In genomic region chr17:82909322-82909904, GRCh38 we compare ENCODE assay signal across 14 cellular contexts.
DNase-seq lines count a peak whose midpoint lies in the region; ATAC-seq and TF ChIP-seq lines count a peak whose summit lies in the region.
"Had no signal": no experiment of that assay in that cellular context is flagged by ENCODE, and none has a peak within 500 bp of the region (broad histone marks: within the 10 kb centered on the region; RNA-seq: fewer than 3 reads in every experiment).

No MANE protein-coding gene starts in this region.

- H3K9me3 Mint-ChIP-seq in activated naive CD8-positive, alpha-beta T cell treated with anti-CD3 and anti-CD28 coated beads, Interleukin-2, amount 10 ng/mL, durations not matched to agents 7 days and 5 days = no peaks in the 10 kb centered on the region
- H3K9me3 Mint-ChIP-seq: stimulated activated memory B cell treated with anti-CD40 and anti-IgM and Interleukin-4, amounts not matched to agents 10 μg/mL and 1 μg/mL and 100 μg/mL, for 72 hours had no signal

- H2BK120ac ChIP-seq in neuronal stem cell (ENCODE audit: low read depth, low read length) = no peak overlapping the region

- peak; percentile 57 for ATAC-seq in activated naive CD8-positive, alpha-beta T cell treated with anti-CD3 and anti-CD28 coated beads, Interleukin-2, amount 10 ng/mL, durations not matched to agents 7 days and 5 days (ENCODE audit: low read depth)
- ATAC-seq in HG03457 (IDR thresholded peaks at IDR 0.05; ENCODE audit: unreplicated experiment) (no peak), HG02884 (IDR thresholded peaks at IDR 0.05; ENCODE audit: unreplicated experiment) (no peak)
- ATAC-seq: heart right ventricle; stimulated activated memory B cell treated with anti-CD40 and anti-IgM and Interleukin-4, amounts not matched to agents 10 μg/mL and 1 μg/mL and 100 μg/mL, for 72 hours had no signal

- H3K4me3 ChIP-seq in BLaER1 = no peak overlapping the region
- H3K4me3 ChIP-seq in neuronal stem cell (ENCODE audit: low read length in 2 of 2) = no peak overlapping the region
- H3K4me3 ChIP-seq in breast epithelium = no peak overlapping the region
- H3K4me3 ChIP-seq: heart right ventricle, MG63 had no signal

- H3K36me3 Mint-ChIP-seq in activated naive CD8-positive, alpha-beta T cell treated with anti-CD3 and anti-CD28 coated beads, Interleukin-2, amount 10 ng/mL, durations not matched to agents 7 days and 5 days = peaks cover 7% of the 10 kb centered on the region

- no peak overlapping the region for H3K18ac ChIP-seq in neuronal stem cell (ENCODE audit: low read length)

- H3K23ac ChIP-seq in neuronal stem cell (ENCODE audit: low read depth, low read length, poor library complexity) = peak overlapping the region; percentile 57

- CTCF ChIA-PET in HEK293T (lab: Yijun Ruan, JAX) = no interaction called here

- no peak overlapping the region for H4K91ac ChIP-seq in neuronal stem cell (ENCODE audit: low read depth, low read length, poor library complexity)

- no peak overlapping the region for H3K4ac ChIP-seq in neuronal stem cell (ENCODE audit: low read length)

- H2BK15ac ChIP-seq in neuronal stem cell (ENCODE audit: low read length) = no peak overlapping the region

- no peak for TF ChIP-seq RAD21 in Ishikawa (IDR thresholded peaks at IDR 0.05; ENCODE audit: low read depth)

- H3K4me1 ChIP-seq in BLaER1 = peaks cover 98% of the 10 kb centered on the region
- H3K4me1 ChIP-seq in neuronal stem cell (ENCODE audit: control insufficient read depth in 2 of 2, insufficient read depth in 1 of 2, low read depth in 1 of 2, low read length in 2 of 2) = no peaks in the 10 kb centered on the region
- no peaks in the 10 kb centered on the region for H3K4me1 ChIP-seq in breast epithelium
- H3K4me1 ChIP-seq: BE2C had no signal

- H3K4me2 ChIP-seq in BLaER1 (peak overlapping the region; percentile 99), neuronal stem cell (ENCODE audit: insufficient read depth, low read length, poor library complexity, severe bottlenecking) (no peak overlapping the region)

- no peaks in the 10 kb centered on the region for H3K27me3 Mint-ChIP-seq in activated naive CD8-positive, alpha-beta T cell treated with anti-CD3 and anti-CD28 coated beads, Interleukin-2, amount 10 ng/mL, durations not matched to agents 7 days and 5 days
- H3K27me3 Mint-ChIP-seq: stimulated activated memory B cell treated with anti-CD40 and anti-IgM and Interleukin-4, amounts not matched to agents 10 μg/mL and 1 μg/mL and 100 μg/mL, for 72 hours had no signal

- intact Hi-C loops in breast epithelium (cut with DNase I; ENCODE audit: low total_unique reads) = no loop called here

- no peak overlapping the region for H2AK5ac ChIP-seq in neuronal stem cell (ENCODE audit: low read depth, low read length)

- no peak overlapping the region for H2AFZ ChIP-seq in neuronal stem cell (ENCODE audit: low read length)

- no peak for TF ChIP-seq CTCF in breast epithelium (IDR thresholded peaks at IDR 0.05)

- no peak for TF ChIP-seq EP300 in Ishikawa (IDR thresholded peaks at IDR 0.05; ENCODE audit: borderline replicate concordance)

- H3K14ac ChIP-seq in neuronal stem cell (ENCODE audit: low read length) = no peak overlapping the region

- H3K4me3 Mint-ChIP-seq in activated naive CD8-positive, alpha-beta T cell treated with anti-CD3 and anti-CD28 coated beads, Interleukin-2, amount 10 ng/mL, durations not matched to agents 7 days and 5 days = peak overlapping the region; percentile 20
- H3K4me3 Mint-ChIP-seq: stimulated activated memory B cell treated with anti-CD40 and anti-IgM and Interleukin-4, amounts not matched to agents 10 μg/mL and 1 μg/mL and 100 μg/mL, for 72 hours had no signal

- peak overlapping the region; percentile 63 for H3K27ac Mint-ChIP-seq in activated naive CD8-positive, alpha-beta T cell treated with anti-CD3 and anti-CD28 coated beads, Interleukin-2, amount 10 ng/mL, durations not matched to agents 7 days and 5 days
- H3K27ac Mint-ChIP-seq: stimulated activated memory B cell treated with anti-CD40 and anti-IgM and Interleukin-4, amounts not matched to agents 10 μg/mL and 1 μg/mL and 100 μg/mL, for 72 hours had no signal

- H4K8ac ChIP-seq in neuronal stem cell (ENCODE audit: low read depth, low read length) = no peak overlapping the region

- no peak for TF ChIP-seq POLR2A in breast epithelium (IDR thresholded peaks at IDR 0.05)

- no CpG with 5 or more reads among the region's 26 CpGs for WGBS in neuronal stem cell (ENCODE audit: extremely low coverage in 2 of 2, insufficient read length in 2 of 2, insufficient replicate concordance in 1 of 2), 2 donors

- H2BK12ac ChIP-seq in neuronal stem cell (ENCODE audit: low read length) = no peak overlapping the region

- H3K27me3 ChIP-seq in BLaER1 (no peaks in the 10 kb centered on the region), neuronal stem cell (ENCODE audit: control insufficient read depth in 3 of 3, insufficient read depth in 3 of 3, low read depth in 1 of 3, low read length in 3 of 3) (no peaks in the 10 kb centered on the region), breast epithelium (no peaks in the 10 kb centered on the region)
- H3K27me3 ChIP-seq: BE2C, heart right ventricle, MG63 had no signal

- no peaks in the 10 kb centered on the region for H3K9me3 ChIP-seq in BLaER1
- peaks cover 0 to 2% of the 10 kb centered on the region in 2 donors for H3K9me3 ChIP-seq in neuronal stem cell (replicated peaks in 1 of 2; ENCODE audit: control insufficient read depth in 2 of 2, insufficient read depth in 1 of 2, low read depth in 1 of 2, low read length in 2 of 2)
- H3K9me3 ChIP-seq in breast epithelium = no peaks in the 10 kb centered on the region
- H3K9me3 ChIP-seq: BE2C, heart right ventricle, MG63 had no signal

- DNase-seq in activated naive CD8-positive, alpha-beta T cell treated with anti-CD3 and anti-CD28 coated beads, Interleukin-2, amount 10 ng/mL, durations not matched to agents 7 days and 5 days = peak; percentile 51
- DNase-seq in neuronal stem cell (ENCODE audit: low spot score) (no peak), HEK293T (ENCODE audit: extremely low spot score) (no peak), breast epithelium (ENCODE audit: low spot score in 2 of 2) (no peak)
- DNase-seq: BE2C, heart right ventricle, MG63, NCI-H2171 treated with DMSO at 0.1 percent for 48 hours, small intestine had no signal

- peak overlapping the region; percentile 78 for H3K27ac ChIP-seq in BLaER1
- no peak overlapping the region for H3K27ac ChIP-seq in neuronal stem cell (replicated peaks; ENCODE audit: low read length)
- H3K27ac ChIP-seq in breast epithelium = no peak overlapping the region
- H3K27ac ChIP-seq: heart right ventricle had no signal

- H3K36me3 ChIP-seq in BLaER1 (peaks cover 46% of the 10 kb centered on the region), neuronal stem cell (replicated peaks in 1 of 2; ENCODE audit: control insufficient read depth in 2 of 2, insufficient read depth in 2 of 2, low read length in 2 of 2) (peaks cover 38 to 88% of the 10 kb centered on the region in 2 donors), breast epithelium (no peaks in the 10 kb centered on the region)

- H2BK5ac ChIP-seq in neuronal stem cell (ENCODE audit: low read length) = no peak overlapping the region

- POLR2A ChIA-PET in activated naive CD8-positive, alpha-beta T cell treated with anti-CD3 and anti-CD28 coated beads, Interleukin-2, amount 10 ng/mL, durations not matched to agents 7 days and 5 days (lab: Charles Lee) = interaction anchor here (1.0 to 1.4 kb wide), 3 partner anchors 18 to 45 kb away, joined by 3 to 8 read pairs (median 3); no protein-coding TSS in a partner anchor
- POLR2A ChIA-PET in HEK293T (lab: Yijun Ruan, JAX) = no interaction called here

- H3K4me1 Mint-ChIP-seq in activated naive CD8-positive, alpha-beta T cell treated with anti-CD3 and anti-CD28 coated beads, Interleukin-2, amount 10 ng/mL, durations not matched to agents 7 days and 5 days = peaks cover 19% of the 10 kb centered on the region

- H3K9ac ChIP-seq in BLaER1 (0 out of 2 replicates have a peak overlapping the region, but pooled peaks have one; percentile 66), neuronal stem cell (ENCODE audit: low read depth, low read length, poor library complexity) (no peak overlapping the region)

- H3K79me1 ChIP-seq in neuronal stem cell (ENCODE audit: low read depth, low read length) = peaks cover 7% of the 10 kb centered on the region

- H4K20me1 ChIP-seq in BLaER1 = peaks cover 73% of the 10 kb centered on the region

TF ChIP-seq in Ishikawa, 13 proteins besides CTCF, POLR2A, EP300 and RAD21:
- TF ChIP-seq TCF12 (IDR thresholded peaks at IDR 0.05; ENCODE audit: low read depth) (no peak), TEAD4 (IDR thresholded peaks at IDR 0.05) (no peak), USF1 (IDR thresholded peaks at IDR 0.05) (peak; percentile 34; the same call in 1 of the 2 replicates), EGR1 (IDR thresholded peaks at IDR 0.05) (no peak), FOXM1 (IDR thresholded peaks at IDR 0.05; ENCODE audit: borderline replicate concordance, low read depth) (no peak)

TF ChIP-seq in HEK293T, 16 proteins besides CTCF, POLR2A, EP300 and RAD21:
- TF ChIP-seq L3MBTL2 (conservative IDR thresholded peaks at IDR 0.05) (no peak), TARDBP (IDR thresholded peaks at IDR 0.05) (no peak), FOXM1 (IDR thresholded peaks at IDR 0.05; ENCODE audit: borderline replicate concordance) (no peak), CTBP1 (IDR thresholded peaks at IDR 0.05; ENCODE audit: borderline replicate concordance) (no peak), SUZ12 (IDR thresholded peaks at IDR 0.05) (no peak), FOXA1 (IDR thresholded peaks at IDR 0.05) (no peak), BHLHE40 (IDR thresholded peaks at IDR 0.05; ENCODE audit: borderline replicate concordance) (no peak), SP1 (IDR thresholded peaks at IDR 0.05) (no peak), NFRKB (IDR thresholded peaks at IDR 0.05) (no peak), ZNF384 (IDR thresholded peaks at IDR 0.05) (no peak), LEF1 (IDR thresholded peaks at IDR 0.05; ENCODE audit: borderline replicate concordance) (no peak), HDGF (IDR thresholded peaks at IDR 0.05; ENCODE audit: borderline replicate concordance) (no peak), ELF4 (IDR thresholded peaks at IDR 0.05) (no peak), PKNOX1 (IDR thresholded peaks at IDR 0.05) (no peak), FOXK2 (IDR thresholded peaks at IDR 0.05) (no peak), ARNT (IDR thresholded peaks at IDR 0.05) (no peak)
TF ChIP-seq in HEK293T: peak in this region for 0.
